ENCODE assay signal across 29 cellular contexts in the genomic region with DNA sequence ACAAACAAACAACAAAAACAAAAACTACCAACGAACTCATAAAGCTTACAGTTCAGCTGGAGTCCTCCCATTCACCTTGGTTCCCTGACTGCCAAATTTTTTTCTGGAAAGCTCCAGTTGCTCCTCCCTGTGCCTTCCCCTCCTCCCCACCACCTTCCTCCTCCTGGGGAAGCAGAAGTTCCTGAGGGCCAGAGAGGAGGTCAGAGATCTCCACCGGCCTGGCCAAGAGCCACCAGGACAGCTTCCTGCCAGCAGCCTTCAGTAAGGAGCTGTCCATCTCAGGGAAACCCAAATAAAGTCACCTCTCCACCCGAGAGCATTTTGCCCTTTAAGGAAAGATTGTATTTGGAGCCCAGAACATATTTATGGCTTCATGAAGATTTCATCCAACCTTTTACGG. TPM values are rescaled to one million over a fixed set of nuclear protein-coding genes. Genes with fewer than 3 reads are reported as not detected.
A peak's percentile ranks its signal among the peaks of the same experiment; 100 is the strongest.
DNase-seq lines count a peak whose midpoint lies in the region; ATAC-seq and TF ChIP-seq lines count a peak whose summit lies in the region.
"Had no signal": no experiment of that assay in that cellular context is flagged by ENCODE, and none has a peak within 500 bp of the region (broad histone marks: within the 10 kb centered on the region; RNA-seq: fewer than 3 reads in every experiment).

No MANE protein-coding gene starts in this region.

- peaks cover 24% of the 10 kb centered on the region for H3K4me1 ChIP-seq in cardiac muscle cell (ENCODE audit: low read depth)
- peaks cover 0 to 7% (median 1%) of the 10 kb centered on the region in 4 donors for H3K4me1 ChIP-seq in right lobe of liver
- peaks cover 5 to 16% of the 10 kb centered on the region in 2 experiments for H3K4me1 ChIP-seq in trophoblast cell (ENCODE audit: control insufficient read depth in 1 of 2, insufficient read depth in 2 of 2, low read length in 2 of 2)
- H3K4me1 ChIP-seq: Caco-2 had no signal

- no peak overlapping the region for H2AK5ac ChIP-seq in trophoblast cell (ENCODE audit: low read length)

- WGBS in right lobe of liver (ENCODE audit: insufficient coverage, low coverage, low lambda C conversion rate, missing lambda C conversion rate): 32% methylated on average over 3 of the region's 4 CpGs
- WGBS in trophoblast cell (ENCODE audit: extremely low coverage, insufficient coverage, insufficient read length): no CpG with 5 or more reads among the region's 4 CpGs

- intact Hi-C loops in right lobe of liver (cut with DNase I): no loop called here

- peak overlapping the region; percentile 28 for H3K9ac ChIP-seq in trophoblast cell (ENCODE audit: low read length)
- H3K9ac ChIP-seq: BLaER1, GM23248 had no signal

- H3K9me3 ChIP-seq in cardiac muscle cell (ENCODE audit: low read depth) (no peaks in the 10 kb centered on the region), right lobe of liver (no peaks in the 10 kb centered on the region), trophoblast cell (ENCODE audit: insufficient read depth, low read depth, low read length) (no peaks in the 10 kb centered on the region)
- H3K9me3 ChIP-seq: BLaER1, Caco-2 had no signal

- no peak for TF ChIP-seq CTCF in cardiac muscle cell (IDR thresholded peaks at IDR 0.05; ENCODE audit: low read depth, low read length)
- no peak for TF ChIP-seq CTCF in right lobe of liver (IDR thresholded peaks at IDR 0.05)
- TF ChIP-seq CTCF in GM10248 (IDR thresholded peaks at IDR 0.05; ENCODE audit: control extremely low read depth, extremely low read depth, low read depth, missing control alignments): no peak

- H3K4me2 ChIP-seq in trophoblast cell (ENCODE audit: low read length): no peak overlapping the region
- H3K4me2 ChIP-seq: BLaER1 had no signal

- H3K23ac ChIP-seq in trophoblast cell (ENCODE audit: low read length): no peak overlapping the region

- CTCF ChIA-PET in GM10248 (lab: Yijun Ruan, JAX): interaction anchor here (1.0 kb wide), 1 partner anchor 307 kb away, joined by 3 read pairs; no protein-coding TSS in a partner anchor

- DNase-seq in cardiac muscle cell (ENCODE audit: low read depth in 1 of 2, low spot score in 1 of 2) (no peak), right lobe of liver (peak in 1 of 3 donors; percentile 40), trophoblast cell (no peak), GM10248 (ENCODE audit: extremely low spot score) (no peak)
- DNase-seq: ACHN; Caco-2; CD4-positive, alpha-beta memory T cell; DMS 273 treated with DMSO at 0.1 percent for 48 hours; DMS79 treated with DMSO at 0.1 percent for 48 hours; GM23248; H9; HFFc6; Kasumi-1; NCI-H1092; NCI-H1436; NCI-H187 treated with DMSO at 0.1 percent for 48 hours; NCI-H2107; NCI-H446 treated with DMSO at 0.1 percent for 48 hours; NCI-H526 treated with DMSO at 0.1 percent for 48 hours; SHP77 treated with DMSO at 0.1 percent for 48 hours had no signal

- TF ChIP-seq POLR2A in right lobe of liver (IDR thresholded peaks at IDR 0.05): no peak

- no peak overlapping the region for H3K18ac ChIP-seq in trophoblast cell (ENCODE audit: low read length)

- POLR2A ChIA-PET in GM10248 (lab: Yijun Ruan, JAX): no interaction called here

- H3K79me1 ChIP-seq in trophoblast cell (ENCODE audit: low read length): peaks cover 2% of the 10 kb centered on the region

- H3K36me3 ChIP-seq in cardiac muscle cell (no peaks in the 10 kb centered on the region), right lobe of liver (no peaks in the 10 kb centered on the region), trophoblast cell (ENCODE audit: control insufficient read depth in 1 of 2, insufficient read depth in 2 of 2, low read length in 2 of 2) (no peaks in the 10 kb centered on the region)
- H3K36me3 ChIP-seq: BLaER1 had no signal

- no peak overlapping the region for H2BK120ac ChIP-seq in trophoblast cell (ENCODE audit: insufficient read depth, low read length, poor library complexity)

- H3K27me3 ChIP-seq in cardiac muscle cell: no peaks in the 10 kb centered on the region
- no peaks in the 10 kb centered on the region for H3K27me3 ChIP-seq in right lobe of liver
- no peaks in the 10 kb centered on the region for H3K27me3 ChIP-seq in trophoblast cell (ENCODE audit: insufficient read depth, low read length)
- H3K27me3 ChIP-seq: BLaER1 had no signal

- no peak overlapping the region for H4K8ac ChIP-seq in trophoblast cell (ENCODE audit: low read depth, low read length)

- H2BK5ac ChIP-seq in trophoblast cell (ENCODE audit: low read depth, low read length, poor library complexity): no peak overlapping the region

- no peak overlapping the region for H3K4me3 ChIP-seq in cardiac muscle cell
- no peak overlapping the region for H3K4me3 ChIP-seq in right lobe of liver
- H3K4me3 ChIP-seq in trophoblast cell (ENCODE audit: low read depth, low read length): no peak overlapping the region
- H3K4me3 ChIP-seq: BLaER1, GM12878, GM23248, SK-N-MC had no signal

- no peak overlapping the region for H4K91ac ChIP-seq in trophoblast cell (ENCODE audit: low read depth, low read length)

- H3K79me2 ChIP-seq in trophoblast cell (ENCODE audit: control insufficient read depth, insufficient read depth, low read length, poor library complexity): no peaks in the 10 kb centered on the region

- H4K12ac ChIP-seq in trophoblast cell (ENCODE audit: low read depth, low read length): no peak overlapping the region

- no peak overlapping the region for H3K4ac ChIP-seq in trophoblast cell (ENCODE audit: low read depth, low read length)

- H2BK12ac ChIP-seq in trophoblast cell (ENCODE audit: low read length): no peak overlapping the region

- no peak overlapping the region for H2AFZ ChIP-seq in trophoblast cell (ENCODE audit: insufficient read depth, low read length, poor library complexity)
- H2AFZ ChIP-seq: GM23248 had no signal

- H3K27ac ChIP-seq in cardiac muscle cell: peak overlapping the region; percentile 53
- no peak overlapping the region for H3K27ac ChIP-seq in right lobe of liver
- no peak overlapping the region for H3K27ac ChIP-seq in trophoblast cell (ENCODE audit: low read depth, low read length)
- H3K27ac ChIP-seq: BLaER1, GM23248, SK-N-MC had no signal

- H3K14ac ChIP-seq in trophoblast cell (ENCODE audit: low read length): no peak overlapping the region

- ATAC-seq in right lobe of liver: peak; percentile 40 to 70 (median 54)
- no peak for ATAC-seq in HG03432 (IDR thresholded peaks at IDR 0.05; ENCODE audit: unreplicated experiment)
- no peak for ATAC-seq in HG03439 (IDR thresholded peaks at IDR 0.05; ENCODE audit: unreplicated experiment)
- ATAC-seq: GM12878 had no signal

TF ChIP-seq in PFSK-1, 5 proteins besides CTCF, POLR2A, EP300 and RAD21:
- TF ChIP-seq, protein P1, sequence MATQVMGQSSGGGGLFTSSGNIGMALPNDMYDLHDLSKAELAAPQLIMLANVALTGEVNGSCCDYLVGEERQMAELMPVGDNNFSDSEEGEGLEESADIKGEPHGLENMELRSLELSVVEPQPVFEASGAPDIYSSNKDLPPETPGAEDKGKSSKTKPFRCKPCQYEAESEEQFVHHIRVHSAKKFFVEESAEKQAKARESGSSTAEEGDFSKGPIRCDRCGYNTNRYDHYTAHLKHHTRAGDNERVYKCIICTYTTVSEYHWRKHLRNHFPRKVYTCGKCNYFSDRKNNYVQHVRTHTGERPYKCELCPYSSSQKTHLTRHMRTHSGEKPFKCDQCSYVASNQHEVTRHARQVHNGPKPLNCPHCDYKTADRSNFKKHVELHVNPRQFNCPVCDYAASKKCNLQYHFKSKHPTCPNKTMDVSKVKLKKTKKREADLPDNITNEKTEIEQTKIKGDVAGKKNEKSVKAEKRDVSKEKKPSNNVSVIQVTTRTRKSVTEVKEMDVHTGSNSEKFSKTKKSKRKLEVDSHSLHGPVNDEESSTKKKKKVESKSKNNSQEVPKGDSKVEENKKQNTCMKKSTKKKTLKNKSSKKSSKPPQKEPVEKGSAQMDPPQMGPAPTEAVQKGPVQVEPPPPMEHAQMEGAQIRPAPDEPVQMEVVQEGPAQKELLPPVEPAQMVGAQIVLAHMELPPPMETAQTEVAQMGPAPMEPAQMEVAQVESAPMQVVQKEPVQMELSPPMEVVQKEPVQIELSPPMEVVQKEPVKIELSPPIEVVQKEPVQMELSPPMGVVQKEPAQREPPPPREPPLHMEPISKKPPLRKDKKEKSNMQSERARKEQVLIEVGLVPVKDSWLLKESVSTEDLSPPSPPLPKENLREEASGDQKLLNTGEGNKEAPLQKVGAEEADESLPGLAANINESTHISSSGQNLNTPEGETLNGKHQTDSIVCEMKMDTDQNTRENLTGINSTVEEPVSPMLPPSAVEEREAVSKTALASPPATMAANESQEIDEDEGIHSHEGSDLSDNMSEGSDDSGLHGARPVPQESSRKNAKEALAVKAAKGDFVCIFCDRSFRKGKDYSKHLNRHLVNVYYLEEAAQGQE (IDR thresholded peaks at IDR 0.05; ENCODE audit: insufficient read depth in 1 of 2, low read depth in 2 of 2, low read length in 2 of 2): peak; percentile 79 to 89
- TF ChIP-seq TAF1 (IDR thresholded peaks at IDR 0.05; ENCODE audit: borderline replicate concordance, insufficient read depth, low read length): no peak
TF ChIP-seq in PFSK-1: peak in this region for 1.

RNA-seq across cellular contexts. Expression of a gene that starts 20.0 kb away (rescaled TPM):
- polyA plus RNA-seq in PFSK-1 (2012; ENCODE audit: insufficient read length, low read depth): 0.20 TPM
- total RNA-seq in cardiac muscle cell (9.8 and 16.0 TPM in 2 replicates), right lobe of liver (1 to 10 TPM; 1.1 to 3.6 (median 2.1) TPM)
- polyA plus RNA-seq in cardiac muscle cell: 7.2 and 13.6 TPM in 2 replicates
- 2.1 and 2.5 TPM in 2 replicates for polyA plus RNA-seq in trophoblast cell (2013)
- total RNA-seq: Caco-2; CD4-positive, alpha-beta memory T cell; GM12878; GM23248; HFFc6; MCF 10A; RPMI7951 had no signal
- polyA plus RNA-seq: CD4-positive, alpha-beta memory T cell; IgD-negative memory B cell had no signal

RNA-seq across cellular contexts. Expression of a gene that starts 35.3 kb away (rescaled TPM):
- not detected for polyA plus RNA-seq in PFSK-1 (2012; ENCODE audit: insufficient read length, low read depth)
- total RNA-seq in cardiac muscle cell (0.11 and 0.21 TPM in 2 replicates), right lobe of liver (under 1 TPM in 5 of 6 experiments, not detected in 1; 0.06 to 0.71 (median 0.13) TPM)
- polyA plus RNA-seq in cardiac muscle cell: 0.12 TPM in 1 of 2 replicates, not detected in the other
- under 0.01 and 0.01 TPM in 2 replicates for polyA plus RNA-seq in trophoblast cell (2013)
- total RNA-seq: Caco-2; CD4-positive, alpha-beta memory T cell; GM12878; GM23248; HFFc6; MCF 10A; RPMI7951 had no signal
- polyA plus RNA-seq: CD4-positive, alpha-beta memory T cell; GM23248; IgD-negative memory B cell had no signal

Comparison
In these comparisons a context has a peak if more than half of its experiments do, and no peak if none do; other contexts are left out.
1. ATAC-seq: peak in right lobe of liver (4 of 4); none in HG03432 (single experiment) and HG03439 (single experiment).